14 cellular contexts compared by ENCODE assay signal in the genomic region with DNA sequence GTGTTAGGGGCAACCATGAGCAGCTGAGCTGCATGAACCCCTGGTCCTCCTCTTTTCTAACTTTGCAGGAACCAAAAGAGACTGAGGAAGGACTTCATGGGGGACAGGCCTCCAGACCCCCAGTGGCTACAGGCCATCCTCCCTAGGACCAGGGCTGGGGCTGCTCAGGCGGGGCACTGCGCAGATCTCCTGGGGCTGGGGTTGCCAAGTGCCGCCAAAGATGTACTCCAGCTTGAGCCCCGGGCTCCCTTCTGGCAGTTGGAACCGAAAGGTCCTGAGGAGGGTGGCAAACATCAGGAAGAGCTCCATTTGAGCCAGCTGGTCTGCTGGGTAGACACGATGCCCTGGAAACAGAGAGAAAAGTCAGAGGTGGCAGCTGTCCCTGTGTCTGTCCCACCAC. TPM values are rescaled to one million over a fixed set of nuclear protein-coding genes. Genes with fewer than 3 reads are reported as not detected.
DNase-seq lines count a peak whose midpoint lies in the region; ATAC-seq and TF ChIP-seq lines count a peak whose summit lies in the region.
"Had no signal": no experiment of that assay in that cellular context is flagged by ENCODE, and none has a peak within 500 bp of the region (broad histone marks: within the 10 kb centered on the region; RNA-seq: fewer than 3 reads in every experiment).

No MANE protein-coding gene starts in this region.

- TF ChIP-seq CTCF in HCT116 (IDR thresholded peaks at IDR 0.05 in 2 of 3, conservative IDR thresholded peaks at IDR 0.05 in 1 of 3; ENCODE audit: borderline replicate concordance in 1 of 3, insufficient read depth in 1 of 3, low read depth in 2 of 3, low read length in 2 of 3) (no peak), MM.1S (IDR thresholded peaks at IDR 0.05; ENCODE audit: low read length) (no peak), SK-N-SH (IDR thresholded peaks at IDR 0.05) (no peak)

- no peak overlapping the region for H3K4me3 ChIP-seq in HCT116 (replicated peaks in 1 of 2; ENCODE audit: low read depth in 1 of 2, low read length in 2 of 2)
- H3K4me3 ChIP-seq in MM.1S (ENCODE audit: low read length) = no peak overlapping the region
- H3K4me3 ChIP-seq in SK-N-SH (ENCODE audit: low read depth in 2 of 2, low read length in 1 of 2) = no peak overlapping the region
- H3K4me3 ChIP-seq in neuronal stem cell (ENCODE audit: low read length in 2 of 2) = no peak overlapping the region
- H3K4me3 ChIP-seq: BLaER1, K562, Peyer's patch, SJSA1 had no signal

- H3K9me3 ChIP-seq in HCT116 (ENCODE audit: control insufficient read depth in 1 of 2, insufficient read depth in 1 of 2, low read depth in 1 of 2, low read length in 2 of 2) (no peaks in the 10 kb centered on the region; a peak in 1 of 4 replicates), MM.1S (replicated peaks; ENCODE audit: insufficient read depth, low read length) (no peaks in the 10 kb centered on the region), SK-N-SH (no peaks in the 10 kb centered on the region), neuronal stem cell (replicated peaks in 1 of 2; ENCODE audit: control insufficient read depth in 2 of 2, insufficient read depth in 1 of 2, low read depth in 1 of 2, low read length in 2 of 2) (no peaks in the 10 kb centered on the region)
- H3K9me3 ChIP-seq: Peyer's patch, SJSA1 had no signal

- H3K9me2 ChIP-seq in HCT116 (ENCODE audit: insufficient read depth) = no peaks in the 10 kb centered on the region
- no peaks in the 10 kb centered on the region for H3K9me2 ChIP-seq in MM.1S (replicated peaks; ENCODE audit: insufficient read depth, low read length)
- H3K9me2 ChIP-seq in SK-N-SH = no peaks in the 10 kb centered on the region

- H3K4me2 ChIP-seq in HCT116 (ENCODE audit: low read length) (no peak overlapping the region), MM.1S (ENCODE audit: low read depth, low read length) (peak overlapping the region; percentile 36; the same call in 1 of the 2 replicates), SK-N-SH (no peak overlapping the region), neuronal stem cell (ENCODE audit: insufficient read depth, low read length, poor library complexity, severe bottlenecking) (no peak overlapping the region)
- H3K4me2 ChIP-seq: BLaER1 had no signal

- no peak overlapping the region for H3K23ac ChIP-seq in neuronal stem cell (ENCODE audit: low read depth, low read length, poor library complexity)

- H3K79me2 ChIP-seq in HCT116 (ENCODE audit: insufficient read depth, low read length) (no peaks in the 10 kb centered on the region), MM.1S (ENCODE audit: low read length) (no peaks in the 10 kb centered on the region), SK-N-SH (ENCODE audit: insufficient read depth) (no peaks in the 10 kb centered on the region)

- H3K4me1 ChIP-seq in HCT116 (ENCODE audit: control insufficient read depth in 1 of 2, insufficient read depth in 2 of 2, low read length in 2 of 2) (no peaks in the 10 kb centered on the region), MM.1S (ENCODE audit: low read length) (no peaks in the 10 kb centered on the region; the same call in 1 of the 2 replicates), SK-N-SH (ENCODE audit: control insufficient read depth in 1 of 2, insufficient read depth in 2 of 2, low read depth in 1 of 2, low read length in 1 of 2) (no peaks in the 10 kb centered on the region), neuronal stem cell (ENCODE audit: control insufficient read depth in 2 of 2, insufficient read depth in 1 of 2, low read depth in 1 of 2, low read length in 2 of 2) (no peaks in the 10 kb centered on the region)
- H3K4me1 ChIP-seq: Peyer's patch, SJSA1 had no signal

- H2BK12ac ChIP-seq in neuronal stem cell (ENCODE audit: low read length) = no peak overlapping the region

- WGBS in SK-N-SH (ENCODE audit: low lambda C conversion rate) = 0% methylated on average over 1 of the region's 6 CpGs
- no CpG with 5 or more reads among the region's 6 CpGs for WGBS in neuronal stem cell (ENCODE audit: extremely low coverage in 2 of 2, insufficient read length in 2 of 2, insufficient replicate concordance in 1 of 2), 2 donors

- H4K20me1 ChIP-seq in HCT116 (ENCODE audit: insufficient read depth) (no peaks in the 10 kb centered on the region), MM.1S (ENCODE audit: insufficient read depth, low read length) (no peaks in the 10 kb centered on the region), SK-N-SH (ENCODE audit: insufficient read depth) (no peaks in the 10 kb centered on the region)
- H4K20me1 ChIP-seq: BLaER1 had no signal

- RAD21 ChIA-PET in HCT116 (lab: Charles Lee; ENCODE audit: low non-redundant PET in 1 of 2, low total read pairs in 2 of 2, uncharacterized antibody in 2 of 2, unreplicated experiment in 2 of 2) = interaction anchor here (0.6 to 1.0 kb wide), 6 partner anchors 8 to 430 kb away, joined by 3 to 6 read pairs (median 4); no protein-coding TSS in a partner anchor

- no peak for TF ChIP-seq POLR2A in HCT116 (IDR thresholded peaks at IDR 0.05; ENCODE audit: borderline replicate concordance, extremely low read depth, insufficient read depth, insufficient read length)

- no peak overlapping the region for H3K14ac ChIP-seq in neuronal stem cell (ENCODE audit: low read length)

- TF ChIP-seq RAD21 in HCT116 (IDR thresholded peaks at IDR 0.05; ENCODE audit: low read depth) (no peak), SK-N-SH (IDR thresholded peaks at IDR 0.05; ENCODE audit: low read length) (no peak)

- H2BK15ac ChIP-seq in neuronal stem cell (ENCODE audit: low read length) = no peak overlapping the region

- no peak for DNase-seq in HCT116 (ENCODE audit: low read depth, low spot score)
- no peak for DNase-seq in MM.1S
- peak; percentile 14 for DNase-seq in SK-N-SH
- DNase-seq in neuronal stem cell (ENCODE audit: low spot score) = no peak
- no peak for DNase-seq in NOMO-1 treated with dmso at 0.1 percent for 144 hours (lab: John Stamatoyannopoulos, UW; ENCODE audit: unreplicated experiment)
- no peak for DNase-seq in NCI-H69 (lab: John Stamatoyannopoulos, UW)
- DNase-seq: NCI-H226 had no signal

- no peak overlapping the region for H2BK120ac ChIP-seq in neuronal stem cell (ENCODE audit: low read depth, low read length)

- H3K27me3 ChIP-seq in HCT116 (ENCODE audit: insufficient read depth, low read length) = no peaks in the 10 kb centered on the region
- H3K27me3 ChIP-seq in MM.1S (replicated peaks; ENCODE audit: insufficient read depth, low read length) = no peaks in the 10 kb centered on the region
- no peaks in the 10 kb centered on the region for H3K27me3 ChIP-seq in SK-N-SH (ENCODE audit: insufficient read depth)
- H3K27me3 ChIP-seq in neuronal stem cell (ENCODE audit: control insufficient read depth in 3 of 3, insufficient read depth in 3 of 3, low read depth in 1 of 3, low read length in 3 of 3) = peaks cover 0 to 37% (median 0%) of the 10 kb centered on the region in 3 experiments
- H3K27me3 ChIP-seq: BLaER1, Peyer's patch had no signal

- no TSS peak for BruUV-seq in HCT116 (replicated peaks; lab: Mats Ljungman, UMichigan)

- POLR2A ChIA-PET in HCT116 (lab: Charles Lee) (interaction anchor here (0.7 to 1.5 kb wide), 2 partner anchors 11 to 350 kb away, joined by 3 to 4 read pairs; a partner anchor contains a TSS), SK-N-SH (lab: Yijun Ruan, JAX) (interaction anchor here (0.7 to 1.0 kb wide), 2 partner anchors 11 to 120 kb away, joined by 3 to 4 read pairs; a partner anchor contains a TSS)

- no peaks in the 10 kb centered on the region for H3K36me3 ChIP-seq in HCT116 (ENCODE audit: control insufficient read depth in 1 of 2, insufficient read depth in 2 of 2, low read length in 2 of 2)
- no peaks in the 10 kb centered on the region for H3K36me3 ChIP-seq in MM.1S (replicated peaks; ENCODE audit: insufficient read depth, low read length)
- H3K36me3 ChIP-seq in SK-N-SH (replicated peaks in 1 of 2; ENCODE audit: control insufficient read depth in 1 of 2, insufficient read depth in 2 of 2, low read length in 1 of 2) = no peaks in the 10 kb centered on the region
- H3K36me3 ChIP-seq in neuronal stem cell (replicated peaks in 1 of 2; ENCODE audit: control insufficient read depth in 2 of 2, insufficient read depth in 2 of 2, low read length in 2 of 2) = no peaks in the 10 kb centered on the region
- H3K36me3 ChIP-seq: BLaER1, Peyer's patch, SJSA1 had no signal

- peak overlapping the region; percentile 71 for H2AFZ ChIP-seq in HCT116 (ENCODE audit: low read depth, low read length, poor library complexity, severe bottlenecking)
- no peak overlapping the region for H2AFZ ChIP-seq in MM.1S (ENCODE audit: low read length)
- 0 out of 2 replicates have a peak overlapping the region, but pooled peaks have one; percentile 17 for H2AFZ ChIP-seq in SK-N-SH (ENCODE audit: low read depth)
- H2AFZ ChIP-seq in neuronal stem cell (ENCODE audit: low read length) = peak overlapping the region; percentile 35

- no peak for TF ChIP-seq EP300 in SK-N-SH (IDR thresholded peaks at IDR 0.05; ENCODE audit: borderline replicate concordance in 1 of 2, low read depth in 1 of 2, low read length in 1 of 2)

- H3F3A ChIP-seq in MM.1S (ENCODE audit: insufficient read depth, low read length) (no peaks in the 10 kb centered on the region), SK-N-SH (replicated peaks; ENCODE audit: insufficient read depth) (no peaks in the 10 kb centered on the region)

- no peak overlapping the region for H4K91ac ChIP-seq in neuronal stem cell (ENCODE audit: low read depth, low read length, poor library complexity)

- no peaks in the 10 kb centered on the region for H3K79me1 ChIP-seq in neuronal stem cell (ENCODE audit: low read depth, low read length)

- H3K18ac ChIP-seq in neuronal stem cell (ENCODE audit: low read length) = no peak overlapping the region

- H3K4ac ChIP-seq in neuronal stem cell (ENCODE audit: low read length) = no peak overlapping the region

- intact Hi-C loops in HCT116 (cut with micrococcal nuclease) = loop anchor here (1.0 to 5.0 kb wide), 4 partner anchors 122 to 647 kb away; a partner anchor contains a TSS

- no peak overlapping the region for H4K8ac ChIP-seq in neuronal stem cell (ENCODE audit: low read depth, low read length)

- H3K27ac ChIP-seq in HCT116 (ENCODE audit: low read depth, low read length) (no peak overlapping the region), MM.1S (ENCODE audit: low read length) (no peak overlapping the region), SK-N-SH (ENCODE audit: low read depth in 2 of 2, low read length in 1 of 2) (no peak overlapping the region), neuronal stem cell (replicated peaks; ENCODE audit: low read length) (no peak overlapping the region)
- H3K27ac ChIP-seq: BLaER1, HL-60, Peyer's patch, SJSA1 had no signal

- CTCF ChIA-PET in HCT116 (lab: Charles Lee) (interaction anchor here (0.7 to 3.3 kb wide), 25 partner anchors 8 to 885 kb away, joined by 3 to 21 read pairs (median 4); a partner anchor contains a TSS), SK-N-SH (lab: Yijun Ruan, JAX) (interaction anchor here (0.6 to 5.1 kb wide), 49 partner anchors 8 to 573 kb away, joined by 3 to 55 read pairs (median 4); a partner anchor contains a TSS)

- no peak overlapping the region for H2BK5ac ChIP-seq in neuronal stem cell (ENCODE audit: low read length)

- no peak overlapping the region for H2AK5ac ChIP-seq in neuronal stem cell (ENCODE audit: low read depth, low read length)

- no peak overlapping the region for H3K9ac ChIP-seq in HCT116 (ENCODE audit: low read length)
- no peak overlapping the region for H3K9ac ChIP-seq in MM.1S (ENCODE audit: low read length)
- no peak overlapping the region for H3K9ac ChIP-seq in SK-N-SH
- H3K9ac ChIP-seq in neuronal stem cell (ENCODE audit: low read depth, low read length, poor library complexity) = no peak overlapping the region
- H3K9ac ChIP-seq: BLaER1 had no signal

- no peak for ATAC-seq in HCT116
- ATAC-seq in GM21360 (IDR thresholded peaks at IDR 0.05; ENCODE audit: unreplicated experiment) = no peak
- ATAC-seq in GM19395 (IDR thresholded peaks at IDR 0.05; ENCODE audit: unreplicated experiment) = no peak

RNA-seq across cellular contexts. Expression of a gene that starts 11.1 kb away (rescaled TPM):
- total RNA-seq in HCT116 (2021; ENCODE audit: unreplicated experiment) = 69.7 TPM
- polyA plus RNA-seq in HCT116 (2012) = 44.9 and 51.5 TPM in 2 replicates
- polyA plus RNA-seq in SK-N-SH (2012; rRNA removed) = 50.1 and 58.5 TPM in 2 replicates
- polyA plus RNA-seq in SK-N-SH (2012; cell fraction: cytosol; rRNA removed) = 67.0 and 79.0 TPM in 2 replicates
- polyA plus RNA-seq in SK-N-SH (2012; cell fraction: nucleus; rRNA removed) = 25.2 and 25.7 TPM in 2 replicates
- polyA plus RNA-seq in neuronal stem cell (2013, experiment 1 of 2) = 61.5 TPM
- polyA plus RNA-seq in neuronal stem cell (2013, experiment 2 of 2) = 64.0 TPM
